1 cellular context compared by ENCODE assay signal in the genomic region with DNA sequence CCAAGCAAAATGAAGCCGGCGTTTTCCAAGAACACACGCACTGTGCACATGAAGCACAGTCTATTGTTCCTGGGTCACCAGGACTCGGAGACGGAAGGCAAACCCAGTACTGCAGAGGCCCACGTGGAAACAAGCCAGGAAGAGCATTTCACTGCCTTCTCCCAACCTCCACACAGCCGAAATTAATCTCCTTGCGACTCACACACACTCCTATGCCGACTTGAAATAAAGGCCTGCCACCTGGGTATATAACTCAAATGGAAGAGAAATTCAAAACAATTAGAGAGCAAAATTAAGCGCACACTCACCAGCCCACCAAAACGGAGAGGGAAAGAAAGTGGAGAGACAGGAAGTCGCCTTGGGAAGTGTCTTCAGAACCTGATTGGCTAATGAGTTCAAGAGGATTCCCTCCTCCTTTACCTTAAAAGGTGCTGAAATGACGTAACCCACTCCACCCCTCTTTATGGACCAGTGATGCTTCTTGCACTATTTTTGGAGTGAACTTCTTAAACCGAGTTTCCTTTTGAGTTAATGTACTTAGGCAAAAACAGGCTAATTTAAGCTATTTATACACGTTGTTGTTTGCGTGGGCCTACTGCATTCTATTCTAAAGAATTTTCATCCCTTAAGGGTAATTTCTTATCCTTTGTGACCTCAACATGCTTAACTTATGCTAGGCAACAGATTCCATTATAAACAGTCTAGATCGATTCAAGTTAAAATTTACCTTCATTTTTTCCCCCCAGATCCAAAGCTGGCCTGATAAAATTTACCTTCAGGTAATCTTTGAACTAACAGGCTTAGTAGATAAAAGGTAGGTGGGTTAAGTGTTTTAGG.
TF ChIP-seq lines count a peak whose summit lies in the region.

A gene with protein sequence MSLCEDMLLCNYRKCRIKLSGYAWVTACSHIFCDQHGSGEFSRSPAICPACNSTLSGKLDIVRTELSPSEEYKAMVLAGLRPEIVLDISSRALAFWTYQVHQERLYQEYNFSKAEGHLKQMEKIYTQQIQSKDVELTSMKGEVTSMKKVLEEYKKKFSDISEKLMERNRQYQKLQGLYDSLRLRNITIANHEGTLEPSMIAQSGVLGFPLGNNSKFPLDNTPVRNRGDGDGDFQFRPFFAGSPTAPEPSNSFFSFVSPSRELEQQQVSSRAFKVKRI (minus strand): TSS at position 334 of the 837 bp plus-strand sequence. CDS start 16,756 bp downstream, outside the sequence.

TF ChIP-seq in HCT116, 20 proteins besides CTCF, POLR2A, EP300 and RAD21 (continued from another document):
- peak; percentile 62 for TF ChIP-seq ELF1 (IDR thresholded peaks at IDR 0.05; ENCODE audit: borderline replicate concordance, low read depth)
- TF ChIP-seq, protein P1, sequence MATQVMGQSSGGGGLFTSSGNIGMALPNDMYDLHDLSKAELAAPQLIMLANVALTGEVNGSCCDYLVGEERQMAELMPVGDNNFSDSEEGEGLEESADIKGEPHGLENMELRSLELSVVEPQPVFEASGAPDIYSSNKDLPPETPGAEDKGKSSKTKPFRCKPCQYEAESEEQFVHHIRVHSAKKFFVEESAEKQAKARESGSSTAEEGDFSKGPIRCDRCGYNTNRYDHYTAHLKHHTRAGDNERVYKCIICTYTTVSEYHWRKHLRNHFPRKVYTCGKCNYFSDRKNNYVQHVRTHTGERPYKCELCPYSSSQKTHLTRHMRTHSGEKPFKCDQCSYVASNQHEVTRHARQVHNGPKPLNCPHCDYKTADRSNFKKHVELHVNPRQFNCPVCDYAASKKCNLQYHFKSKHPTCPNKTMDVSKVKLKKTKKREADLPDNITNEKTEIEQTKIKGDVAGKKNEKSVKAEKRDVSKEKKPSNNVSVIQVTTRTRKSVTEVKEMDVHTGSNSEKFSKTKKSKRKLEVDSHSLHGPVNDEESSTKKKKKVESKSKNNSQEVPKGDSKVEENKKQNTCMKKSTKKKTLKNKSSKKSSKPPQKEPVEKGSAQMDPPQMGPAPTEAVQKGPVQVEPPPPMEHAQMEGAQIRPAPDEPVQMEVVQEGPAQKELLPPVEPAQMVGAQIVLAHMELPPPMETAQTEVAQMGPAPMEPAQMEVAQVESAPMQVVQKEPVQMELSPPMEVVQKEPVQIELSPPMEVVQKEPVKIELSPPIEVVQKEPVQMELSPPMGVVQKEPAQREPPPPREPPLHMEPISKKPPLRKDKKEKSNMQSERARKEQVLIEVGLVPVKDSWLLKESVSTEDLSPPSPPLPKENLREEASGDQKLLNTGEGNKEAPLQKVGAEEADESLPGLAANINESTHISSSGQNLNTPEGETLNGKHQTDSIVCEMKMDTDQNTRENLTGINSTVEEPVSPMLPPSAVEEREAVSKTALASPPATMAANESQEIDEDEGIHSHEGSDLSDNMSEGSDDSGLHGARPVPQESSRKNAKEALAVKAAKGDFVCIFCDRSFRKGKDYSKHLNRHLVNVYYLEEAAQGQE (IDR thresholded peaks at IDR 0.05; ENCODE audit: low read depth) = no peak
- peak; percentile 99 for TF ChIP-seq SRF (IDR thresholded peaks at IDR 0.05; ENCODE audit: low read depth)
- TF ChIP-seq, protein P2, sequence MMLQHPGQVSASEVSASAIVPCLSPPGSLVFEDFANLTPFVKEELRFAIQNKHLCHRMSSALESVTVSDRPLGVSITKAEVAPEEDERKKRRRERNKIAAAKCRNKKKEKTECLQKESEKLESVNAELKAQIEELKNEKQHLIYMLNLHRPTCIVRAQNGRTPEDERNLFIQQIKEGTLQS (IDR thresholded peaks at IDR 0.05) = peak; percentile 29; the same call in 1 of the 2 replicates
- no peak for TF ChIP-seq EZH2phosphoT487 (IDR thresholded peaks at IDR 0.05; ENCODE audit: borderline replicate concordance)
- TF ChIP-seq, protein P3, sequence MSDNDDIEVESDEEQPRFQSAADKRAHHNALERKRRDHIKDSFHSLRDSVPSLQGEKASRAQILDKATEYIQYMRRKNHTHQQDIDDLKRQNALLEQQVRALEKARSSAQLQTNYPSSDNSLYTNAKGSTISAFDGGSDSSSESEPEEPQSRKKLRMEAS (IDR thresholded peaks at IDR 0.05) = peak; percentile 65; the same call in 1 of the 2 replicates
- TF ChIP-seq, protein P4, sequence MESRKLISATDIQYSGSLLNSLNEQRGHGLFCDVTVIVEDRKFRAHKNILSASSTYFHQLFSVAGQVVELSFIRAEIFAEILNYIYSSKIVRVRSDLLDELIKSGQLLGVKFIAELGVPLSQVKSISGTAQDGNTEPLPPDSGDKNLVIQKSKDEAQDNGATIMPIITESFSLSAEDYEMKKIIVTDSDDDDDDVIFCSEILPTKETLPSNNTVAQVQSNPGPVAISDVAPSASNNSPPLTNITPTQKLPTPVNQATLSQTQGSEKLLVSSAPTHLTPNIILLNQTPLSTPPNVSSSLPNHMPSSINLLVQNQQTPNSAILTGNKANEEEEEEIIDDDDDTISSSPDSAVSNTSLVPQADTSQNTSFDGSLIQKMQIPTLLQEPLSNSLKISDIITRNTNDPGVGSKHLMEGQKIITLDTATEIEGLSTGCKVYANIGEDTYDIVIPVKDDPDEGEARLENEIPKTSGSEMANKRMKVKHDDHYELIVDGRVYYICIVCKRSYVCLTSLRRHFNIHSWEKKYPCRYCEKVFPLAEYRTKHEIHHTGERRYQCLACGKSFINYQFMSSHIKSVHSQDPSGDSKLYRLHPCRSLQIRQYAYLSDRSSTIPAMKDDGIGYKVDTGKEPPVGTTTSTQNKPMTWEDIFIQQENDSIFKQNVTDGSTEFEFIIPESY (IDR thresholded peaks at IDR 0.05; ENCODE audit: extremely low read depth, insufficient replicate concordance, low read length) = no peak
- peak; percentile 61; the same call in 1 of the 2 replicates for TF ChIP-seq CEBPB (IDR thresholded peaks at IDR 0.05; ENCODE audit: low read depth)
- peak; percentile 31; the same call in 1 of the 2 replicates for TF ChIP-seq ZFX (IDR thresholded peaks at IDR 0.05)
- TF ChIP-seq SP1 (IDR thresholded peaks at IDR 0.05; ENCODE audit: low read depth) = peak; percentile 49; the same call in 1 of the 2 replicates
- TF ChIP-seq EZH2 (IDR thresholded peaks at IDR 0.05) = no peak
